4 cellular contexts compared by ENCODE assay signal in the genomic region with DNA sequence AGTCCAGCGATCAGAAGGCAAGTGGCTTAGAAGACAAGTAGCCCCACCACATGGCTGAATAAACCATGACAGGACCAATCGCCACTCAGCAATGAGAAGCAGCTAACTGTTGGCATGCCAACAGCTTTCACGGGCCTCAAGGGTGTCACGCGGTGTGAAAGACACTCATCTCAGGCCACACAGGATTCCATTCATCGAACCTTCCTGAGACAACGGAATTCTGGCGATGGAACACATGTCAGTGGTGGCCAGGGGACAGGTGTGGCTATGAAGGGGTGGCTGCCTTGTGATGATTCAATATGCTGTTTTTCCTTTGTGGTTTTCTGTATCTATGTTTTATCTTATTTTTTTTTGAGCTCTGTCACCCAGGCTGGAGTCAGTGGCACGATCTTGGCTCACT. TPM values are rescaled to one million over a fixed set of nuclear protein-coding genes. Genes with fewer than 3 reads are reported as not detected.
"Had no signal": no experiment of that assay in that cellular context is flagged by ENCODE, and none has a peak within 500 bp of the region (broad histone marks: within the 10 kb centered on the region; RNA-seq: fewer than 3 reads in every experiment).

No MANE protein-coding gene starts in this region.

RNA-seq across cellular contexts. Expression of a gene that starts 24.8 kb away (rescaled TPM):
- total RNA-seq: naive thymus-derived CD8-positive, alpha-beta T cell; neural crest cell; osteocyte; smooth muscle cell had no signal
- polyA plus RNA-seq: naive thymus-derived CD8-positive, alpha-beta T cell; smooth muscle cell had no signal
